In the genomic region with DNA sequence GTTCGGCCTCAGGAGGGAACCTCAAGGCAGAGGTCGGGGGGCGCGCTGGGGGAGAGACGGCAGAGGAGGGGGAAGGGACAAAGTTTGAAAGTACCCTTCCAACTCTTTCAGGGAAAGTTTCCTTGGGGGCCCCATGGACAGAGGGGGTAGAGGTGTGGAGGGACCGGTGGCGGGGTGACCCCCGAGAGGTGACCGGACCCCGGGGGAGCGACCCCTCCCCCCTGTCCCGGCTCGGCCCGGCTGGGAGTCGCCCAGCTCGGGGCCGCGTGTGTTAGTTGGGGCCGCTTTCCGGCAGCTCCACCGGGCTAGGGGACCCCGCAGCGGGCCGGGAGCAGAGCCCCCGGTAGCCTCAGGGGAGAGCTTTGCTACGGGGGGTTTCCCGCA, we compare ENCODE assay signal across 8 cellular contexts. TPM values are rescaled to one million over a fixed set of nuclear protein-coding genes. Genes with fewer than 3 reads are reported as not detected.
DNase-seq lines count a peak whose midpoint lies in the region; ATAC-seq, FAIRE-seq and TF ChIP-seq lines count a peak whose summit lies in the region.

No MANE protein-coding gene starts in this region.

- peaks cover 6% of the 10 kb centered on the region for H3K36me3 Mint-ChIP-seq in nephron progenitor cell (ENCODE audit: low read depth)

- intact Hi-C loops in kidney (cut with DNase I) = no loop called here

- H3K27ac Mint-ChIP-seq in nephron progenitor cell = no peak overlapping the region

- peaks cover 3% of the 10 kb centered on the region for H3K9me3 Mint-ChIP-seq in nephron progenitor cell

- H3K9ac ChIP-seq in duodenal mucosa (ENCODE audit: low read depth in 1 of 2, low read length in 2 of 2) = peak overlapping the region; percentile 51
- peak overlapping the region in 1 of 2 donors; percentile 40 for H3K9ac ChIP-seq in kidney (ENCODE audit: low read length in 2 of 2)

- peak overlapping the region; percentile 82 for H3K4me3 Mint-ChIP-seq in nephron progenitor cell

- TF ChIP-seq CTCF in nephron progenitor cell (IDR thresholded peaks at IDR 0.05) (no peak), kidney (IDR thresholded peaks at IDR 0.05; ENCODE audit: borderline replicate concordance, extremely low read depth, insufficient read depth) (no peak)

- ATAC-seq in HG03565 (IDR thresholded peaks at IDR 0.05; ENCODE audit: unreplicated experiment) = no peak

- peaks cover 26% of the 10 kb centered on the region for H3K27me3 Mint-ChIP-seq in nephron progenitor cell (ENCODE audit: low read depth, poor library complexity)

- H3K27ac ChIP-seq in duodenal mucosa (ENCODE audit: low read depth, low read length) = no peak overlapping the region
- no peak overlapping the region for H3K27ac ChIP-seq in kidney (ENCODE audit: low read depth in 2 of 2, low read length in 2 of 2)

- FAIRE-seq in kidney (lab: Jason Lieb, UNC) = no peak

- TF ChIP-seq EP300 in Ishikawa (IDR thresholded peaks at IDR 0.05; ENCODE audit: borderline replicate concordance) = no peak

- H3K36me3 ChIP-seq in duodenal mucosa (ENCODE audit: control insufficient read depth in 1 of 2, insufficient read depth in 2 of 2, low read length in 2 of 2) (no peaks in the 10 kb centered on the region), kidney (ENCODE audit: control insufficient read depth in 1 of 2, insufficient read depth in 2 of 2, low read length in 2 of 2) (no peaks in the 10 kb centered on the region)

- H3K4me1 Mint-ChIP-seq in nephron progenitor cell = peaks cover 47% of the 10 kb centered on the region

- H3K4me1 ChIP-seq in duodenal mucosa (ENCODE audit: control insufficient read depth in 1 of 2, insufficient read depth in 2 of 2, low read length in 2 of 2) (peaks cover 26 to 50% of the 10 kb centered on the region in 2 donors), kidney (ENCODE audit: control insufficient read depth in 1 of 2, insufficient read depth in 1 of 2, low read depth in 1 of 2, low read length in 2 of 2) (peaks cover 14 to 15% of the 10 kb centered on the region in 2 donors)

- peak overlapping the region; percentile 36 to 63 for H3K4me3 ChIP-seq in duodenal mucosa (ENCODE audit: low read depth in 1 of 2, low read length in 2 of 2)
- H3K4me3 ChIP-seq in kidney (ENCODE audit: low read length in 2 of 2) = peak overlapping the region in 1 of 2 donors; percentile 41

- DNase-seq in AG20443 (ENCODE audit: low spot score) = peak; percentile 57
- DNase-seq in nephron progenitor cell = no peak
- DNase-seq in NCI-H146 treated with DMSO at 0.1 percent for 48 hours (lab: John Stamatoyannopoulos, UW; ENCODE audit: unreplicated experiment) = no peak
- DNase-seq in kidney = no peak
- DNase-seq in NCI-H187 treated with DMSO at 0.1 percent for 48 hours (lab: John Stamatoyannopoulos, UW) = no peak

- H3K9me3 ChIP-seq in duodenal mucosa (ENCODE audit: control insufficient read depth in 1 of 2, low read length in 2 of 2) (no peaks in the 10 kb centered on the region), kidney (ENCODE audit: control insufficient read depth in 1 of 2, low read length in 2 of 2) (no peaks in the 10 kb centered on the region)

- H3K27me3 ChIP-seq in duodenal mucosa (ENCODE audit: control insufficient read depth in 1 of 2, insufficient read depth in 2 of 2, low read length in 2 of 2) = no peaks in the 10 kb centered on the region

- no peak for TF ChIP-seq RAD21 in Ishikawa (IDR thresholded peaks at IDR 0.05; ENCODE audit: low read depth)

TF ChIP-seq in Ishikawa, 13 proteins besides CTCF, POLR2A, EP300 and RAD21:
- peak; percentile 67; the same call in 1 of the 2 replicates for TF ChIP-seq ZBTB7A (IDR thresholded peaks at IDR 0.05; ENCODE audit: low read depth)
- no peak for TF ChIP-seq YY1 (IDR thresholded peaks at IDR 0.05; ENCODE audit: low read depth)
- TF ChIP-seq EGR1 (IDR thresholded peaks at IDR 0.05) = no peak
- TF ChIP-seq TCF12 (IDR thresholded peaks at IDR 0.05; ENCODE audit: low read depth) = no peak

RNA-seq across cellular contexts. Expression of a gene that starts 3.2 kb away (rescaled TPM):
- total RNA-seq in kidney = 8.9 TPM
- polyA plus RNA-seq in kidney (ENCODE audit: insufficient read depth, low read depth, low replicate concordance) = 35.9 TPM

RNA-seq across cellular contexts. Expression of a gene that starts 18.7 kb away (rescaled TPM):
- not detected for total RNA-seq in kidney
- polyA plus RNA-seq in kidney (ENCODE audit: insufficient read depth, low read depth, low replicate concordance) = not detected

RNA-seq across cellular contexts. Expression of a gene that starts 39.6 kb away (rescaled TPM):
- 21.3 TPM for total RNA-seq in kidney
- 26.6 TPM for polyA plus RNA-seq in kidney (ENCODE audit: insufficient read depth, low read depth, low replicate concordance)

RNA-seq across cellular contexts. Expression of a gene that starts 44.7 kb away (rescaled TPM):
- 352 TPM for total RNA-seq in kidney
- polyA plus RNA-seq in kidney (ENCODE audit: insufficient read depth, low read depth, low replicate concordance) = 376 TPM
